8 cellular contexts compared by ENCODE assay signal in genomic region chr3:107429330-107430181, GRCh38. TPM values are rescaled to one million over a fixed set of nuclear protein-coding genes. Genes with fewer than 3 reads are reported as not detected.
DNase-seq lines count a peak whose midpoint lies in the region; ATAC-seq and TF ChIP-seq lines count a peak whose summit lies in the region.

No MANE protein-coding gene starts in this region.

- peaks cover 19% of the 10 kb centered on the region for H3K4me1 Mint-ChIP-seq in CD8-positive, alpha-beta T cell (ENCODE audit: low read depth)
- H3K4me1 Mint-ChIP-seq in activated T-cell treated with anti-CD3 and anti-CD28 coated beads, Interleukin-2, amount 50 U/mL, for 24 hours (ENCODE audit: low read depth) = peaks cover 21% of the 10 kb centered on the region
- peaks cover 22 to 39% of the 10 kb centered on the region in 2 donors for H3K4me1 Mint-ChIP-seq in stimulated activated naive B cell treated with anti-CD40 and anti-IgM and Interleukin-4, amounts not matched to agents 10 μg/mL and 1 μg/mL and 100 μg/mL, for 72 hours

- H3K36me3 ChIP-seq in CD8-positive, alpha-beta T cell (ENCODE audit: insufficient read depth, low read length) = no peaks in the 10 kb centered on the region
- H3K36me3 ChIP-seq in NT2/D1 (ENCODE audit: insufficient read depth, insufficient read length, low read length) (no peaks in the 10 kb centered on the region), esophagus muscularis mucosa (no peaks in the 10 kb centered on the region), mucosa of stomach (ENCODE audit: control insufficient read depth, insufficient read depth, low read length) (no peaks in the 10 kb centered on the region)

- no peak for TF ChIP-seq POLR2A in esophagus muscularis mucosa (IDR thresholded peaks at IDR 0.05; ENCODE audit: low read depth)

- peak; percentile 66 for ATAC-seq in CD8-positive, alpha-beta T cell
- ATAC-seq in GM19372 (IDR thresholded peaks at IDR 0.05; ENCODE audit: low read depth, unreplicated experiment) (peak; percentile 49), HG03442 (IDR thresholded peaks at IDR 0.05; ENCODE audit: unreplicated experiment) (peak; percentile 56)
- peak; percentile 61 for ATAC-seq in stimulated activated naive B cell treated with anti-CD40 and anti-IgM and Interleukin-4, amounts not matched to agents 10 μg/mL and 1 μg/mL and 100 μg/mL, for 72 hours (replicated peaks)

- peak overlapping the region; percentile 57 for H3K4me3 ChIP-seq in CD8-positive, alpha-beta T cell (ENCODE audit: low read depth, low read length)
- peak overlapping the region; percentile 50 for H3K4me3 ChIP-seq in NT2/D1 (ENCODE audit: insufficient read length, low read depth)
- H3K4me3 ChIP-seq in esophagus muscularis mucosa = peak overlapping the region; percentile 80 to 96 (median 87)
- H3K4me3 ChIP-seq in mucosa of stomach (ENCODE audit: low read length) = peak overlapping the region; percentile 54

- no peaks in the 10 kb centered on the region for H3K9me3 ChIP-seq in CD8-positive, alpha-beta T cell (ENCODE audit: low read length)
- H3K9me3 ChIP-seq in NT2/D1 (ENCODE audit: insufficient read depth, low read length) (no peaks in the 10 kb centered on the region), esophagus muscularis mucosa (no peaks in the 10 kb centered on the region), mucosa of stomach (ENCODE audit: control insufficient read depth, low read length) (no peaks in the 10 kb centered on the region)

- DNase-seq in CD8-positive, alpha-beta T cell = peak; percentile 19 to 74 (median 45)
- DNase-seq in NT2/D1 (ENCODE audit: low read depth, low spot score) = peak; percentile 88
- peak; percentile 76 for DNase-seq in activated T-cell treated with anti-CD3 and anti-CD28 coated beads, Interleukin-2, amount 50 U/mL, for 24 hours
- no peak for DNase-seq in esophagus muscularis mucosa (ENCODE audit: extremely low spot score)
- DNase-seq in stimulated activated naive B cell treated with anti-CD40 and anti-IgM and Interleukin-4, amounts not matched to agents 10 μg/mL and 1 μg/mL and 100 μg/mL, for 72 hours = peak; percentile 56

- H3K27ac Mint-ChIP-seq in CD8-positive, alpha-beta T cell = peak overlapping the region; percentile 14
- H3K27ac Mint-ChIP-seq in activated T-cell treated with anti-CD3 and anti-CD28 coated beads, Interleukin-2, amount 50 U/mL, for 24 hours = no peak overlapping the region
- peak overlapping the region; percentile 39 for H3K27ac Mint-ChIP-seq in stimulated activated naive B cell treated with anti-CD40 and anti-IgM and Interleukin-4, amounts not matched to agents 10 μg/mL and 1 μg/mL and 100 μg/mL, for 72 hours

- WGBS in esophagus muscularis mucosa = 14% methylated on average over 37 of the region's 37 CpGs

- H3K9ac ChIP-seq in NT2/D1 (ENCODE audit: insufficient read length, low read depth) (peak overlapping the region; percentile 71), mucosa of stomach (ENCODE audit: low read length) (peak overlapping the region; percentile 29)

- H3K4me1 ChIP-seq in CD8-positive, alpha-beta T cell (ENCODE audit: insufficient read depth, low read length) = peaks cover 11% of the 10 kb centered on the region
- H3K4me1 ChIP-seq in NT2/D1 (ENCODE audit: insufficient read depth, insufficient read length) (peaks cover 2% of the 10 kb centered on the region), esophagus muscularis mucosa (peaks cover 5 to 26% (median 18%) of the 10 kb centered on the region in 4 donors), mucosa of stomach (ENCODE audit: control insufficient read depth, insufficient read depth, low read length) (peaks cover 13% of the 10 kb centered on the region)

- CTCF ChIA-PET in CD8-positive, alpha-beta T cell (lab: Charles Lee) = interaction anchor here (0.7 to 4.3 kb wide), 17 partner anchors 9 to 609 kb away, joined by 3 to 39 read pairs (median 4); no protein-coding TSS in a partner anchor

- H3K36me3 Mint-ChIP-seq in CD8-positive, alpha-beta T cell = peaks cover 3% of the 10 kb centered on the region
- H3K36me3 Mint-ChIP-seq in activated T-cell treated with anti-CD3 and anti-CD28 coated beads, Interleukin-2, amount 50 U/mL, for 24 hours (ENCODE audit: low read depth) = peaks cover 1% of the 10 kb centered on the region
- no peaks in the 10 kb centered on the region for H3K36me3 Mint-ChIP-seq in stimulated activated naive B cell treated with anti-CD40 and anti-IgM and Interleukin-4, amounts not matched to agents 10 μg/mL and 1 μg/mL and 100 μg/mL, for 72 hours

- peaks cover 13% of the 10 kb centered on the region for H3K27me3 Mint-ChIP-seq in CD8-positive, alpha-beta T cell (ENCODE audit: low read depth)
- H3K27me3 Mint-ChIP-seq in activated T-cell treated with anti-CD3 and anti-CD28 coated beads, Interleukin-2, amount 50 U/mL, for 24 hours = no peaks in the 10 kb centered on the region
- no peaks in the 10 kb centered on the region for H3K27me3 Mint-ChIP-seq in stimulated activated naive B cell treated with anti-CD40 and anti-IgM and Interleukin-4, amounts not matched to agents 10 μg/mL and 1 μg/mL and 100 μg/mL, for 72 hours

- TF ChIP-seq CTCF in CD8-positive, alpha-beta T cell (IDR thresholded peaks at IDR 0.05) = peak; percentile 77
- peak; percentile 73 to 89 (median 88) for TF ChIP-seq CTCF in esophagus muscularis mucosa (IDR thresholded peaks at IDR 0.05)

- H3K4me3 Mint-ChIP-seq in CD8-positive, alpha-beta T cell = peak overlapping the region; percentile 89
- H3K4me3 Mint-ChIP-seq in activated T-cell treated with anti-CD3 and anti-CD28 coated beads, Interleukin-2, amount 50 U/mL, for 24 hours = peak overlapping the region; percentile 71
- H3K4me3 Mint-ChIP-seq in stimulated activated naive B cell treated with anti-CD40 and anti-IgM and Interleukin-4, amounts not matched to agents 10 μg/mL and 1 μg/mL and 100 μg/mL, for 72 hours = peak overlapping the region; percentile 87 to 89

- POLR2A ChIA-PET in CD8-positive, alpha-beta T cell (lab: Charles Lee) = interaction anchor here (0.7 kb wide), 1 partner anchor 8 kb away, joined by 4 read pairs; no protein-coding TSS in a partner anchor

- no peak overlapping the region for H3K27ac ChIP-seq in CD8-positive, alpha-beta T cell (ENCODE audit: low read depth, low read length)
- H3K27ac ChIP-seq in esophagus muscularis mucosa (replicated peaks in 1 of 4) = peak overlapping the region; percentile 97 to 99 (median 97)

- intact Hi-C loops in CD8-positive, alpha-beta T cell (cut with DNase I, micrococcal nuclease) = loop anchor here (1.0 to 10.0 kb wide), 4 partner anchors 8 to 305 kb away; partner anchors contain the start of gene BBX (in 2 of the 2)
- intact Hi-C loops in esophagus muscularis mucosa (cut with DNase I) = loop anchor here (2.0 to 5.0 kb wide), 4 partner anchors 93 to 793 kb away; partner anchors contain the start of genes BBX and IFT57

- no peak for TF ChIP-seq EP300 in esophagus muscularis mucosa (IDR thresholded peaks at IDR 0.05)

- H3K9me3 Mint-ChIP-seq in CD8-positive, alpha-beta T cell = no peaks in the 10 kb centered on the region
- H3K9me3 Mint-ChIP-seq in activated T-cell treated with anti-CD3 and anti-CD28 coated beads, Interleukin-2, amount 50 U/mL, for 24 hours = no peaks in the 10 kb centered on the region
- no peaks in the 10 kb centered on the region for H3K9me3 Mint-ChIP-seq in stimulated activated naive B cell treated with anti-CD40 and anti-IgM and Interleukin-4, amounts not matched to agents 10 μg/mL and 1 μg/mL and 100 μg/mL, for 72 hours

- H3K27me3 ChIP-seq in CD8-positive, alpha-beta T cell (ENCODE audit: insufficient read depth, low read length) = no peaks in the 10 kb centered on the region
- H3K27me3 ChIP-seq in NT2/D1 (ENCODE audit: insufficient read depth, insufficient read length) = peaks cover 63% of the 10 kb centered on the region
- no peaks in the 10 kb centered on the region for H3K27me3 ChIP-seq in esophagus muscularis mucosa
- H3K27me3 ChIP-seq in mucosa of stomach (ENCODE audit: control insufficient read depth, insufficient read depth, low read length) = peaks cover 8% of the 10 kb centered on the region

RNA-seq across cellular contexts. Expression of gene CCDC54, which starts 52.3 kb away (rescaled TPM):
- not detected for total RNA-seq in CD8-positive, alpha-beta T cell
- total RNA-seq in esophagus muscularis mucosa = not detected
